Comparison of ENCODE assay signal across 18 cellular contexts in genomic region chr21:33825419-33825818, GRCh38.
A peak's percentile ranks its signal among the peaks of the same experiment; 100 is the strongest.
DNase-seq lines count a peak whose midpoint lies in the region; FAIRE-seq and TF ChIP-seq lines count a peak whose summit lies in the region.
"Had no signal": no experiment of that assay in that cellular context is flagged by ENCODE, and none has a peak within 500 bp of the region (broad histone marks: within the 10 kb centered on the region; RNA-seq: fewer than 3 reads in every experiment).

No MANE protein-coding gene starts in this region.

- FAIRE-seq in kidney (lab: Jason Lieb, UNC), result no peak

- H3K36me3 Mint-ChIP-seq in brain, result peaks cover 45% of the 10 kb centered on the region

- 47 to 53% methylated on average over 3 of the region's 3 CpGs for WGBS in GM23248 (ENCODE audit: low coverage in 1 of 2, low lambda C conversion rate in 2 of 2, missing lambda C conversion rate in 2 of 2), 2 experiments
- WGBS in smooth muscle cell (ENCODE audit: low lambda C conversion rate), result 87% methylated on average over 3 of the region's 3 CpGs
- WGBS in neuronal stem cell (ENCODE audit: extremely low coverage in 2 of 2, insufficient read length in 2 of 2, insufficient replicate concordance in 1 of 2), 2 donors, result no CpG with 5 or more reads among the region's 3 CpGs

- H3K4me3 ChIP-seq in GM23248, result 0 out of 2 replicates have a peak overlapping the region, but pooled peaks have one; percentile 3
- no peak overlapping the region for H3K4me3 ChIP-seq in kidney (ENCODE audit: low read length in 2 of 2)
- no peak overlapping the region for H3K4me3 ChIP-seq in smooth muscle cell
- H3K4me3 ChIP-seq in neuronal stem cell (ENCODE audit: low read length in 2 of 2), result no peak overlapping the region
- H3K4me3 ChIP-seq: BLaER1 treated with 17β-estradiol and CSF1 and Interleukin-3, amounts not matched to agents 10 nM and 100 nM; prostate gland had no signal

- H2BK120ac ChIP-seq in neuronal stem cell (ENCODE audit: low read depth, low read length), result no peak overlapping the region

- in situ Hi-C loops in GM23248 (cut with MboI), result no loop called here

- H4K20me1 ChIP-seq in GM23248 (ENCODE audit: insufficient read depth) (no peaks in the 10 kb centered on the region), smooth muscle cell (ENCODE audit: low read depth) (no peaks in the 10 kb centered on the region)
- H4K20me1 ChIP-seq: BLaER1 treated with 17β-estradiol and CSF1 and Interleukin-3, amounts not matched to agents 10 nM and 100 nM had no signal

- peak overlapping the region; percentile 66 for H3K4me2 ChIP-seq in GM23248 (ENCODE audit: unreplicated experiment)
- H3K4me2 ChIP-seq in smooth muscle cell, result peak overlapping the region; percentile 35
- no peak overlapping the region for H3K4me2 ChIP-seq in neuronal stem cell (ENCODE audit: insufficient read depth, low read length, poor library complexity, severe bottlenecking)
- H3K4me2 ChIP-seq: BLaER1 treated with 17β-estradiol and CSF1 and Interleukin-3, amounts not matched to agents 10 nM and 100 nM had no signal

- H3K4me3 Mint-ChIP-seq in brain, result no peak overlapping the region
- H3K4me3 Mint-ChIP-seq: activated CD4-positive, alpha-beta T cell treated with anti-CD3 and anti-CD28 coated beads for 36 hours; activated naive CD8-positive, alpha-beta T cell; activated T-helper 1 cell treated with anti-CD3 and anti-CD28 coated beads, Interleukin-12 subunit alpha, Interleukin-12 subunit beta, Interleukin-2, Interleukin-4 antibody, amounts not matched to agents 30 ng/mL and 10 ng/mL and 1 ng/mL, durations not matched to agents 14 hours and 24 hours and 36 hours; nephron progenitor cell had no signal

- no peak overlapping the region for H2BK15ac ChIP-seq in neuronal stem cell (ENCODE audit: low read length)

- H3K79me1 ChIP-seq in neuronal stem cell (ENCODE audit: low read depth, low read length), result no peaks in the 10 kb centered on the region

- intact Hi-C loops in kidney (cut with DNase I), result no loop called here

- peaks cover 59% of the 10 kb centered on the region for H3K4me1 Mint-ChIP-seq in brain
- H3K4me1 Mint-ChIP-seq: activated CD4-positive, alpha-beta T cell treated with anti-CD3 and anti-CD28 coated beads for 36 hours had no signal

- H3K14ac ChIP-seq in neuronal stem cell (ENCODE audit: low read length), result no peak overlapping the region

- H3K79me2 ChIP-seq in GM23248 (ENCODE audit: insufficient read depth) (no peaks in the 10 kb centered on the region), smooth muscle cell (ENCODE audit: low read depth) (no peaks in the 10 kb centered on the region)

- H3K4me1 ChIP-seq in GM23248 (ENCODE audit: insufficient read depth), result peaks cover 24% of the 10 kb centered on the region
- H3K4me1 ChIP-seq in kidney (ENCODE audit: control insufficient read depth in 1 of 2, insufficient read depth in 1 of 2, low read depth in 1 of 2, low read length in 2 of 2), result peaks cover 3 to 33% of the 10 kb centered on the region in 2 donors
- H3K4me1 ChIP-seq in smooth muscle cell (ENCODE audit: low read depth), result no peaks in the 10 kb centered on the region
- H3K4me1 ChIP-seq in neuronal stem cell (ENCODE audit: control insufficient read depth in 2 of 2, insufficient read depth in 1 of 2, low read depth in 1 of 2, low read length in 2 of 2), result peaks cover 0 to 5% of the 10 kb centered on the region in 2 donors
- H3K4me1 ChIP-seq: prostate gland had no signal

- no peak overlapping the region for H2BK5ac ChIP-seq in neuronal stem cell (ENCODE audit: low read length)

- H3K27me3 Mint-ChIP-seq in brain, result no peaks in the 10 kb centered on the region
- H3K27me3 Mint-ChIP-seq: activated CD4-positive, alpha-beta T cell treated with anti-CD3 and anti-CD28 coated beads for 36 hours; activated naive CD8-positive, alpha-beta T cell had no signal

- H3K27ac Mint-ChIP-seq in brain, result peak overlapping the region; percentile 10 to 96 (median 46)
- H3K27ac Mint-ChIP-seq: activated CD4-positive, alpha-beta T cell treated with anti-CD3 and anti-CD28 coated beads for 36 hours; activated naive CD8-positive, alpha-beta T cell; activated T-helper 1 cell treated with anti-CD3 and anti-CD28 coated beads, Interleukin-12 subunit alpha, Interleukin-12 subunit beta, Interleukin-2, Interleukin-4 antibody, amounts not matched to agents 30 ng/mL and 10 ng/mL and 1 ng/mL, durations not matched to agents 14 hours and 24 hours and 36 hours; nephron progenitor cell had no signal

- no peak overlapping the region for H4K8ac ChIP-seq in neuronal stem cell (ENCODE audit: low read depth, low read length)

- no peaks in the 10 kb centered on the region for H3K9me3 Mint-ChIP-seq in brain
- H3K9me3 Mint-ChIP-seq: activated T-helper 1 cell treated with anti-CD3 and anti-CD28 coated beads, Interleukin-12 subunit alpha, Interleukin-12 subunit beta, Interleukin-2, Interleukin-4 antibody, amounts not matched to agents 30 ng/mL and 10 ng/mL and 1 ng/mL, durations not matched to agents 14 hours and 24 hours and 36 hours; nephron progenitor cell had no signal

- no peaks in the 10 kb centered on the region for H3K9me2 ChIP-seq in GM23248 (ENCODE audit: insufficient read depth)

- no peaks in the 10 kb centered on the region for H3K27me3 ChIP-seq in GM23248 (replicated peaks; ENCODE audit: insufficient read depth)
- no peaks in the 10 kb centered on the region for H3K27me3 ChIP-seq in smooth muscle cell (ENCODE audit: low read depth)
- no peaks in the 10 kb centered on the region for H3K27me3 ChIP-seq in neuronal stem cell (ENCODE audit: control insufficient read depth in 3 of 3, insufficient read depth in 3 of 3, low read depth in 1 of 3, low read length in 3 of 3)
- H3K27me3 ChIP-seq: BLaER1 treated with 17β-estradiol and CSF1 and Interleukin-3, amounts not matched to agents 10 nM and 100 nM had no signal

- H2AFZ ChIP-seq in GM23248 (no peak overlapping the region), smooth muscle cell (ENCODE audit: low read depth) (no peak overlapping the region), neuronal stem cell (ENCODE audit: low read length) (no peak overlapping the region)

- H3K27ac ChIP-seq in GM23248 (peak overlapping the region; percentile 16; the same call in 1 of the 2 replicates), kidney (ENCODE audit: low read depth in 2 of 2, low read length in 2 of 2) (peak overlapping the region; percentile 60 to 69), smooth muscle cell (ENCODE audit: low read depth) (peak overlapping the region; percentile 20), neuronal stem cell (replicated peaks; ENCODE audit: low read length) (no peak overlapping the region)
- H3K27ac ChIP-seq: BLaER1 treated with 17β-estradiol and CSF1 and Interleukin-3, amounts not matched to agents 10 nM and 100 nM; epithelial cell of prostate had no signal

- no peak overlapping the region for H3K23ac ChIP-seq in neuronal stem cell (ENCODE audit: low read depth, low read length, poor library complexity)

- H3F3A ChIP-seq in GM23248 (ENCODE audit: insufficient read depth) (peaks cover 10% of the 10 kb centered on the region), smooth muscle cell (ENCODE audit: low read depth) (no peaks in the 10 kb centered on the region)

- H3K36me3 ChIP-seq in GM23248 (ENCODE audit: low read depth) (peaks cover 16% of the 10 kb centered on the region; the same call in 1 of the 2 replicates), kidney (ENCODE audit: control insufficient read depth in 1 of 2, insufficient read depth in 2 of 2, low read length in 2 of 2) (peaks cover 3 to 6% of the 10 kb centered on the region in 2 donors), smooth muscle cell (ENCODE audit: low read depth) (peaks cover under 1% of the 10 kb centered on the region), neuronal stem cell (replicated peaks in 1 of 2; ENCODE audit: control insufficient read depth in 2 of 2, insufficient read depth in 2 of 2, low read length in 2 of 2) (peaks cover 17 to 95% of the 10 kb centered on the region in 2 donors)
- H3K36me3 ChIP-seq: prostate gland had no signal

- TF ChIP-seq CTCF in brain (conservative IDR thresholded peaks at IDR 0.05) (no peak), kidney (IDR thresholded peaks at IDR 0.05; ENCODE audit: borderline replicate concordance, extremely low read depth, insufficient read depth) (no peak), smooth muscle cell (IDR thresholded peaks at IDR 0.05; ENCODE audit: borderline replicate concordance, insufficient read depth, poor library complexity, severe bottlenecking) (no peak)

- H3K9me3 ChIP-seq in GM23248 (ENCODE audit: low read depth), result no peaks in the 10 kb centered on the region
- no peaks in the 10 kb centered on the region for H3K9me3 ChIP-seq in kidney (ENCODE audit: control insufficient read depth in 1 of 2, low read length in 2 of 2)
- no peaks in the 10 kb centered on the region for H3K9me3 ChIP-seq in smooth muscle cell (replicated peaks; ENCODE audit: low read depth)
- peaks cover 2 to 29% of the 10 kb centered on the region in 2 donors for H3K9me3 ChIP-seq in neuronal stem cell (replicated peaks in 1 of 2; ENCODE audit: control insufficient read depth in 2 of 2, insufficient read depth in 1 of 2, low read depth in 1 of 2, low read length in 2 of 2)
- H3K9me3 ChIP-seq: prostate gland had no signal

- H4K91ac ChIP-seq in neuronal stem cell (ENCODE audit: low read depth, low read length, poor library complexity), result no peak overlapping the region

- H2BK12ac ChIP-seq in neuronal stem cell (ENCODE audit: low read length), result no peak overlapping the region

- DNase-seq in GM23248, result no peak
- no peak for DNase-seq in kidney
- no peak for DNase-seq in smooth muscle cell (lab: John Stamatoyannopoulos, UW; ENCODE audit: unreplicated experiment)
- DNase-seq in DMS153 (lab: John Stamatoyannopoulos, UW), result no peak
- no peak for DNase-seq in RKO (ENCODE audit: low spot score)
- DNase-seq in KG1 (lab: John Stamatoyannopoulos, UW), result no peak
- no peak for DNase-seq in neuronal stem cell (ENCODE audit: low spot score)
- DNase-seq: activated CD4-positive, alpha-beta T cell treated with anti-CD3 and anti-CD28 coated beads for 36 hours; NCI-H1092; NCI-H524; nephron progenitor cell; RPMI8226 had no signal

- no peak overlapping the region for H2AK5ac ChIP-seq in neuronal stem cell (ENCODE audit: low read depth, low read length)

- H3K4ac ChIP-seq in neuronal stem cell (ENCODE audit: low read length), result no peak overlapping the region

- no peak overlapping the region for H3K18ac ChIP-seq in neuronal stem cell (ENCODE audit: low read length)

- H3K9ac ChIP-seq in GM23248 (peak overlapping the region; percentile 11; the same call in 1 of the 2 replicates), kidney (ENCODE audit: low read length in 2 of 2) (no peak overlapping the region), smooth muscle cell (ENCODE audit: low read depth) (no peak overlapping the region), neuronal stem cell (ENCODE audit: low read depth, low read length, poor library complexity) (no peak overlapping the region)
- H3K9ac ChIP-seq: BLaER1 treated with 17β-estradiol and CSF1 and Interleukin-3, amounts not matched to agents 10 nM and 100 nM had no signal
